In genomic region chrX:150765782-150766350, GRCh38 we compare ENCODE assay signal across 25 cellular contexts.
"Had no signal": no experiment of that assay in that cellular context is flagged by ENCODE, and none has a peak within 500 bp of the region (broad histone marks: within the 10 kb centered on the region; RNA-seq: fewer than 3 reads in every experiment).

No MANE protein-coding gene starts in this region.

- H3K27me3 ChIP-seq: colonic mucosa, esophagus muscularis mucosa, heart right ventricle, stomach, tibial nerve, upper lobe of right lung, uterus had no signal

- H3K9me3 Mint-ChIP-seq: dendritic cell treated with granulocyte-macrophage colony-stimulating factor and Interleukin-4, amounts not matched to agents 40 ng/mL and 50 ng/mL, for 4 days; immature natural killer cell; natural killer cell; stimulated activated effector memory CD8-positive, alpha-beta T cell treated with anti-CD3 and anti-CD28 coated beads, Interleukin-12 subunit alpha, Interleukin-12 subunit beta, amount 100 ng/mL, for 72 hours had no signal

- H3K4me3 Mint-ChIP-seq: dendritic cell treated with granulocyte-macrophage colony-stimulating factor and Interleukin-4, amounts not matched to agents 40 ng/mL and 50 ng/mL, for 4 days; immature natural killer cell; natural killer cell; stimulated activated effector memory CD8-positive, alpha-beta T cell treated with anti-CD3 and anti-CD28 coated beads, Interleukin-12 subunit alpha, Interleukin-12 subunit beta, amount 100 ng/mL, for 72 hours had no signal

- H2AFZ ChIP-seq: parathyroid adenoma had no signal

- H3K36me3 ChIP-seq: colonic mucosa, upper lobe of right lung, uterus had no signal

- H3K79me2 ChIP-seq: parathyroid adenoma had no signal

- H3K4me1 Mint-ChIP-seq: immature natural killer cell; natural killer cell; stimulated activated effector memory CD8-positive, alpha-beta T cell treated with anti-CD3 and anti-CD28 coated beads, Interleukin-12 subunit alpha, Interleukin-12 subunit beta, amount 100 ng/mL, for 72 hours had no signal

- H3K27ac ChIP-seq: colonic mucosa, esophagus muscularis mucosa, heart right ventricle, lower lobe of right lung, parathyroid adenoma, stomach, thoracic aorta, tibial nerve, upper lobe of right lung, uterus had no signal

- H3K9ac ChIP-seq: parathyroid adenoma had no signal

- H3K27me3 Mint-ChIP-seq: dendritic cell treated with granulocyte-macrophage colony-stimulating factor and Interleukin-4, amounts not matched to agents 40 ng/mL and 50 ng/mL, for 4 days; progenitor cell of endocrine pancreas had no signal

- H3K9me3 ChIP-seq: colonic mucosa, esophagus muscularis mucosa, heart right ventricle, lower lobe of right lung, stomach, thoracic aorta, tibial nerve, upper lobe of right lung, uterus had no signal

- H3K4me3 ChIP-seq: colonic mucosa, esophagus muscularis mucosa, heart right ventricle, lower lobe of right lung, stomach, thoracic aorta, tibial nerve, upper lobe of right lung, uterus had no signal

- DNase-seq: colonic mucosa; effector CD8-positive, alpha-beta T cell; foreskin melanocyte; glutamatergic neuron; heart right ventricle; hippocampal formation; immature natural killer cell; left ventricle myocardium superior; lower lobe of right lung; natural killer cell; occipital lobe; stimulated activated CD4-positive, alpha-beta T cell treated with anti-CD3 and anti-CD28 coated beads, Interleukin-2, amount 100 ng/mL, for 24 hours; stimulated activated CD4-positive, alpha-beta T cell treated with anti-CD3 and anti-CD28 coated beads, Interleukin-4, amount 100 ng/mL, for 24 hours; stimulated activated naive CD4-positive, alpha-beta T cell treated with Interleukin-2 at 50 U/mL for 16 hours; stomach; upper lobe of right lung; uterus had no signal

- H3K4me1 ChIP-seq: colonic mucosa, lower lobe of right lung, parathyroid adenoma, upper lobe of right lung, uterus had no signal

- ATAC-seq: lower lobe of right lung; natural killer cell; sciatic nerve; stimulated activated effector memory CD8-positive, alpha-beta T cell treated with anti-CD3 and anti-CD28 coated beads, Interleukin-12 subunit alpha, Interleukin-12 subunit beta, amount 100 ng/mL, for 72 hours; upper lobe of right lung had no signal

- H3K36me3 Mint-ChIP-seq: immature natural killer cell, natural killer cell had no signal

- H3K27ac Mint-ChIP-seq: dendritic cell treated with granulocyte-macrophage colony-stimulating factor and Interleukin-4, amounts not matched to agents 40 ng/mL and 50 ng/mL, for 4 days; natural killer cell; progenitor cell of endocrine pancreas; stimulated activated effector memory CD8-positive, alpha-beta T cell treated with anti-CD3 and anti-CD28 coated beads, Interleukin-12 subunit alpha, Interleukin-12 subunit beta, amount 100 ng/mL, for 72 hours had no signal
